Comparison of ENCODE assay signal across 8 cellular contexts in genomic region chr10:50367732-50368131, GRCh38.
DNase-seq lines count a peak whose midpoint lies in the region; ATAC-seq and TF ChIP-seq lines count a peak whose summit lies in the region.

No MANE protein-coding gene starts in this region.

- H3K9me3 Mint-ChIP-seq in glutamatergic neuron (ENCODE audit: unreplicated experiment), result no peaks in the 10 kb centered on the region
- H3K9me3 Mint-ChIP-seq in effector memory CD8-positive, alpha-beta T cell, result no peaks in the 10 kb centered on the region

- H3K4me3 Mint-ChIP-seq in glutamatergic neuron (ENCODE audit: unreplicated experiment), result no peak overlapping the region
- no peak overlapping the region for H3K4me3 Mint-ChIP-seq in effector memory CD8-positive, alpha-beta T cell

- H3K27ac ChIP-seq in 22Rv1, result no peak overlapping the region

- ATAC-seq in effector memory CD8-positive, alpha-beta T cell (replicated peaks), result no peak
- ATAC-seq in HG03039 (IDR thresholded peaks at IDR 0.05; ENCODE audit: unreplicated experiment), result no peak

- H3K36me3 Mint-ChIP-seq in glutamatergic neuron (ENCODE audit: unreplicated experiment), result no peaks in the 10 kb centered on the region
- peaks cover 3% of the 10 kb centered on the region for H3K36me3 Mint-ChIP-seq in effector memory CD8-positive, alpha-beta T cell (ENCODE audit: insufficient read depth)

- H3K27me3 Mint-ChIP-seq in glutamatergic neuron (ENCODE audit: unreplicated experiment), result no peaks in the 10 kb centered on the region
- no peaks in the 10 kb centered on the region for H3K27me3 Mint-ChIP-seq in effector memory CD8-positive, alpha-beta T cell

- TF ChIP-seq CTCF in 22Rv1 (IDR thresholded peaks at IDR 0.05) (peak; percentile 58), glutamatergic neuron (IDR thresholded peaks at IDR 0.05; ENCODE audit: partially characterized antibody, unreplicated experiment) (peak; percentile 45)

- DNase-seq in ELF-1 (ENCODE audit: low read depth, low spot score) (peak; percentile 37), RPMI7951 (ENCODE audit: low read depth) (peak; percentile 35), glutamatergic neuron (no peak), NCI-H2081 (lab: John Stamatoyannopoulos, UW) (no peak)
- DNase-seq in effector memory CD8-positive, alpha-beta T cell, result no peak
- no peak for DNase-seq in stimulated activated CD4-positive, alpha-beta T cell treated with anti-CD3 and anti-CD28 coated beads, Interleukin-2, amount 100 ng/mL, for 48 hours

- no peaks in the 10 kb centered on the region for H3K4me1 Mint-ChIP-seq in glutamatergic neuron (ENCODE audit: low read depth, unreplicated experiment)
- peaks cover 2 to 25% of the 10 kb centered on the region in 2 donors for H3K4me1 Mint-ChIP-seq in effector memory CD8-positive, alpha-beta T cell (ENCODE audit: low read depth in 2 of 2)

- H3K27ac Mint-ChIP-seq in glutamatergic neuron (ENCODE audit: unreplicated experiment), result no peak overlapping the region
- no peak overlapping the region for H3K27ac Mint-ChIP-seq in effector memory CD8-positive, alpha-beta T cell

Comparison
In these comparisons a context has a peak if more than half of its experiments do, and no peak if none do; other contexts are left out.
1. DNase-seq: peak in ELF-1 (single experiment) and RPMI7951 (single experiment); none in glutamatergic neuron (single experiment), NCI-H2081 (0 of 2), effector memory CD8-positive, alpha-beta T cell (0 of 3) and stimulated activated CD4-positive, alpha-beta T cell treated with anti-CD3 and anti-CD28 coated beads, Interleukin-2, amount 100 ng/mL, for 48 hours (0 of 2).